16 cellular contexts compared by ENCODE assay signal in the genomic region with DNA sequence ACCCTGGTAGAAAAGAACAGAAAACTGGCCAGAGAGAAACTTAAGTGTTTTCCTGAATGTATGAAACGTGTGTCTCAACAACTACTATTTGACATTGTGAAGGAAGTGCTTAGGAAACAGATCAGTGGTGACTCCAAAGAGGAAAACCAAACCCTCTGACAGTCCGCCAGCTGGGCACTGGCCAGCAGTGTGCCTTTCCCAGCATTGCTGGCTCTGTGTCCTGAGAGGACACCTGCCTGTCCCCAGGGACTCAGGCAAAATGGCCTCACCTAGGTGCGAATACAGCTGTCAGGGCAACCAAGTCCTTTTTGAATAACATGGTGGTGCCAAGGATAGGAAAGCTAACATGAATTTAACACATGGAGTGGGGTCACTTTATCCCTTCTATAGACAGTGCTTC.
DNase-seq lines count a peak whose midpoint lies in the region; ATAC-seq, FAIRE-seq and TF ChIP-seq lines count a peak whose summit lies in the region.
"Had no signal": no experiment of that assay in that cellular context is flagged by ENCODE, and none has a peak within 500 bp of the region (broad histone marks: within the 10 kb centered on the region; RNA-seq: fewer than 3 reads in every experiment).

No MANE protein-coding gene starts in this region.

- ATAC-seq in HepG2 (no peak), GM21423 (IDR thresholded peaks at IDR 0.05; ENCODE audit: unreplicated experiment) (no peak)
- ATAC-seq: activated T-helper 17 cell treated with anti-CD3 and anti-CD28 coated beads, Interleukin-2, amount 50 U/mL, for 72 hours had no signal

- peak in 1 of 2 donors; percentile 24 for TF ChIP-seq RAD21 in liver (IDR thresholded peaks at IDR 0.05)
- no peak for TF ChIP-seq RAD21 in HepG2 (CRISPR knock-in tag; IDR thresholded peaks at IDR 0.05)

- no peak overlapping the region for H2AFZ ChIP-seq in HepG2 (ENCODE audit: low read length)

- no peak for FAIRE-seq in HepG2 (lab: Jason Lieb, UNC)
- FAIRE-seq: endothelial cell of umbilical vein, GM18507, islet of Langerhans had no signal

- no peak for DNase-seq in HepG2 (ENCODE audit: low spot score)
- DNase-seq in adrenal gland: peak; percentile 18 to 64 (median 45)
- peak; percentile 44 for DNase-seq in medulla oblongata (ENCODE audit: extremely low spot score)
- no peak for DNase-seq in vagina (ENCODE audit: extremely low spot score in 2 of 2)
- DNase-seq in HK-2 (ENCODE audit: unreplicated experiment): no peak
- no peak for DNase-seq in NCI-H526 treated with DMSO at 0.1 percent for 48 hours (lab: John Stamatoyannopoulos, UW)
- DNase-seq: ACHN; activated CD8-positive, alpha-beta memory T cell treated with anti-CD3 and anti-CD28 coated beads for 24 hours; NCI-H2227 treated with DMSO at 0.1 percent for 48 hours had no signal

- H3K4me2 ChIP-seq in HepG2 (ENCODE audit: low read depth, low read length): no peak overlapping the region

- H3K9me3 ChIP-seq in liver (ENCODE audit: control insufficient read depth in 4 of 4, low read length in 3 of 4) (no peaks in the 10 kb centered on the region), HepG2 (ENCODE audit: low read length) (no peaks in the 10 kb centered on the region), adrenal gland (replicated peaks in 1 of 3) (no peaks in the 10 kb centered on the region), vagina (no peaks in the 10 kb centered on the region)
- H3K9me3 ChIP-seq: thoracic aorta had no signal

- TF ChIP-seq EP300 in HepG2 (IDR thresholded peaks at IDR 0.05; ENCODE audit: low read depth in 2 of 2, low read length in 2 of 2) (no peak), HepG2 (CRISPR knock-in tag; IDR thresholded peaks at IDR 0.05; ENCODE audit: borderline replicate concordance) (no peak)

- H3K36me3 ChIP-seq in liver (ENCODE audit: control insufficient read depth in 4 of 4, insufficient read depth in 3 of 4, low read depth in 1 of 4, low read length in 3 of 4) (no peaks in the 10 kb centered on the region), HepG2 (replicated peaks in 1 of 2; ENCODE audit: control insufficient read depth in 1 of 2, insufficient read depth in 2 of 2, low read length in 2 of 2) (no peaks in the 10 kb centered on the region), adrenal gland (replicated peaks in 1 of 2) (no peaks in the 10 kb centered on the region), vagina (no peaks in the 10 kb centered on the region)
- H3K36me3 ChIP-seq: thoracic aorta had no signal

- POLR2A ChIA-PET in HepG2 (lab: Yijun Ruan, JAX): no interaction called here

- no peaks in the 10 kb centered on the region for H3K79me2 ChIP-seq in HepG2 (ENCODE audit: insufficient read depth, low read length)

- TF ChIP-seq CTCF in liver (IDR thresholded peaks at IDR 0.05; ENCODE audit: low read depth, low read length, missing input control) (no peak), HepG2 (CRISPR knock-in tag; IDR thresholded peaks at IDR 0.05) (no peak), adrenal gland (IDR thresholded peaks at IDR 0.05) (no peak), vagina (IDR thresholded peaks at IDR 0.05) (no peak)

- no TSS peak for BruUV-seq in HepG2 (replicated peaks; lab: Mats Ljungman, UMichigan)

- 18% methylated on average over 3 of the region's 3 CpGs for WGBS in liver
- WGBS in HepG2 (ENCODE audit: low lambda C conversion rate): 9% methylated on average over 3 of the region's 3 CpGs
- WGBS in adrenal gland, 4 donors: 55 to 68% (median 60%) methylated on average over 3 of the region's 3 CpGs

- TF ChIP-seq POLR2A in HepG2 (IDR thresholded peaks at IDR 0.05; ENCODE audit: insufficient read depth in 1 of 2, low read depth in 2 of 2, low read length in 2 of 2) (no peak), adrenal gland (IDR thresholded peaks at IDR 0.05) (no peak), vagina (IDR thresholded peaks at IDR 0.05) (no peak)

- CTCF ChIA-PET in HepG2 (lab: Yijun Ruan, JAX; ENCODE audit: low intra/inter-chr PET ratio, low total read pairs): no interaction called here

- H3K4me3 ChIP-seq in liver (ENCODE audit: low read depth in 1 of 3, low read length in 3 of 3) (no peak overlapping the region), HepG2 (replicated peaks in 1 of 3; ENCODE audit: insufficient read depth in 1 of 3, low read depth in 2 of 3, low read length in 3 of 3) (no peak overlapping the region), adrenal gland (no peak overlapping the region), vagina (no peak overlapping the region)
- H3K4me3 ChIP-seq: thoracic aorta had no signal

- in situ Hi-C loops in HepG2 (cut with HindIII; ENCODE audit: extremely low pct_ligation_motif_present, low pct_unique_long_range_greater_than_20kb): no loop called here

- no peaks in the 10 kb centered on the region for H4K20me1 ChIP-seq in HepG2 (ENCODE audit: insufficient read depth, low read length)

- H3K4me1 ChIP-seq in liver (ENCODE audit: control insufficient read depth in 4 of 4, insufficient read depth in 4 of 4, low read length in 3 of 4) (peaks cover 0 to 5% (median 0%) of the 10 kb centered on the region in 4 donors), HepG2 (ENCODE audit: insufficient read depth, low read length) (no peaks in the 10 kb centered on the region), adrenal gland (replicated peaks in 1 of 2) (no peaks in the 10 kb centered on the region), vagina (peaks cover 26% of the 10 kb centered on the region)

- no peak overlapping the region for H3K9ac ChIP-seq in liver (ENCODE audit: low read depth in 1 of 2, low read length in 2 of 2)
- H3K9ac ChIP-seq in HepG2 (ENCODE audit: insufficient read depth, low read depth, low read length): no peak overlapping the region

- H3K27ac ChIP-seq in liver (ENCODE audit: low read depth in 1 of 2, low read length in 2 of 2) (no peak overlapping the region), HepG2 (ENCODE audit: extremely low read length, insufficient read depth, low read length) (no peak overlapping the region), adrenal gland (no peak overlapping the region), vagina (peak overlapping the region; percentile 24)

- intact Hi-C loops in HepG2 (cut with micrococcal nuclease; ENCODE audit: unreplicated experiment): no loop called here
- intact Hi-C loops in adrenal gland (cut with DNase I): no loop called here
- intact Hi-C loops in vagina (cut with DNase I): no loop called here

- H3K27me3 ChIP-seq in liver (ENCODE audit: control insufficient read depth in 4 of 4, insufficient read depth in 4 of 4, low read length in 3 of 4) (no peaks in the 10 kb centered on the region), HepG2 (ENCODE audit: control insufficient read depth in 1 of 2, insufficient read depth in 2 of 2, low read length in 2 of 2) (peaks cover 0 to 12% of the 10 kb centered on the region in 2 experiments; a peak in 2 of 5 replicates), adrenal gland (no peaks in the 10 kb centered on the region), vagina (no peaks in the 10 kb centered on the region)

TF ChIP-seq in liver, 16 proteins besides CTCF, POLR2A, EP300 and RAD21 (continues in another document):
- TF ChIP-seq JUND (IDR thresholded peaks at IDR 0.05): peak in 1 of 2 donors; percentile 7
- TF ChIP-seq NR2F2 (IDR thresholded peaks at IDR 0.05): no peak
- TF ChIP-seq TAF1 (conservative IDR thresholded peaks at IDR 0.05): no peak
- TF ChIP-seq MAX (IDR thresholded peaks at IDR 0.05): peak; percentile 95
- TF ChIP-seq, protein P1, sequence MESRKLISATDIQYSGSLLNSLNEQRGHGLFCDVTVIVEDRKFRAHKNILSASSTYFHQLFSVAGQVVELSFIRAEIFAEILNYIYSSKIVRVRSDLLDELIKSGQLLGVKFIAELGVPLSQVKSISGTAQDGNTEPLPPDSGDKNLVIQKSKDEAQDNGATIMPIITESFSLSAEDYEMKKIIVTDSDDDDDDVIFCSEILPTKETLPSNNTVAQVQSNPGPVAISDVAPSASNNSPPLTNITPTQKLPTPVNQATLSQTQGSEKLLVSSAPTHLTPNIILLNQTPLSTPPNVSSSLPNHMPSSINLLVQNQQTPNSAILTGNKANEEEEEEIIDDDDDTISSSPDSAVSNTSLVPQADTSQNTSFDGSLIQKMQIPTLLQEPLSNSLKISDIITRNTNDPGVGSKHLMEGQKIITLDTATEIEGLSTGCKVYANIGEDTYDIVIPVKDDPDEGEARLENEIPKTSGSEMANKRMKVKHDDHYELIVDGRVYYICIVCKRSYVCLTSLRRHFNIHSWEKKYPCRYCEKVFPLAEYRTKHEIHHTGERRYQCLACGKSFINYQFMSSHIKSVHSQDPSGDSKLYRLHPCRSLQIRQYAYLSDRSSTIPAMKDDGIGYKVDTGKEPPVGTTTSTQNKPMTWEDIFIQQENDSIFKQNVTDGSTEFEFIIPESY (IDR thresholded peaks at IDR 0.05): no peak
- no peak for TF ChIP-seq HNF4G (IDR thresholded peaks at IDR 0.05)
- peak; percentile 68 to 69 for TF ChIP-seq RXRA (IDR thresholded peaks at IDR 0.05)
- TF ChIP-seq YY1 (IDR thresholded peaks at IDR 0.05): peak; percentile 82

TF ChIP-seq in HepG2, 621 proteins besides CTCF, POLR2A, EP300 and RAD21:
- no peak for TF ChIP-seq KAT7 (CRISPR knock-in tag; IDR thresholded peaks at IDR 0.05; ENCODE audit: borderline replicate concordance)
- TF ChIP-seq NCOA5 (CRISPR knock-in tag; IDR thresholded peaks at IDR 0.05): no peak
- no peak for TF ChIP-seq RAD51 (IDR thresholded peaks at IDR 0.05; ENCODE audit: borderline replicate concordance)
- TF ChIP-seq, protein P2, sequence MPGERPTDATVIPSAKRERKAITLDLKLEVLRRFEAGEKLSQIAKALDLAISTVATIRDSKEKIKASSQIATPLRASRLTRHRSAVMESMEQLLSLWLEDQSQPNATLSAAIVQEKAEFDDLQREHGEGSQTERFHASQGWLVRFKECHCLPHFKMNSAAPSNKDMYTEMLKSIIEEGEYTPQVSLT (CRISPR knock-in tag; IDR thresholded peaks at IDR 0.05; ENCODE audit: borderline replicate concordance, low read depth): no peak

Comparison
In these comparisons a context has a peak if more than half of its experiments do, and no peak if none do; other contexts are left out.
1. DNase-seq: peak in adrenal gland (7 of 7) and medulla oblongata (single experiment); none in HepG2 (single experiment), vagina (0 of 2), HK-2 (single experiment) and NCI-H526 treated with DMSO at 0.1 percent for 48 hours (single experiment).